8 cellular contexts compared by ENCODE assay signal in genomic region chr15:68054658-68055223, GRCh38. TPM values are rescaled to one million over a fixed set of nuclear protein-coding genes. Genes with fewer than 3 reads are reported as not detected.
DNase-seq lines count a peak whose midpoint lies in the region; ATAC-seq and TF ChIP-seq lines count a peak whose summit lies in the region.

No MANE protein-coding gene starts in this region.

- peaks cover 11% of the 10 kb centered on the region for H3K27me3 Mint-ChIP-seq in activated naive CD4-positive, alpha-beta T cell treated with anti-CD3 and anti-CD28 coated beads for 36 hours (ENCODE audit: low read depth)
- no peaks in the 10 kb centered on the region for H3K27me3 Mint-ChIP-seq in glutamatergic neuron (ENCODE audit: unreplicated experiment)
- no peaks in the 10 kb centered on the region for H3K27me3 Mint-ChIP-seq in osteocyte (ENCODE audit: unreplicated experiment)

- DNase-seq in activated T-cell treated with anti-CD3 and anti-CD28 coated beads for 1 hour (ENCODE audit: low read depth) (peak; percentile 14), PC-9 (peak in 1 of 2 experiments; percentile 45), glutamatergic neuron (peak; percentile 92), osteocyte (ENCODE audit: extremely low spot score, unreplicated experiment) (peak; percentile 89)
- no peak for DNase-seq in activated T-cell treated with anti-CD3 and anti-CD28 coated beads, Interleukin-2, amount 50 U/mL, for 1 hour
- DNase-seq in activated naive CD4-positive, alpha-beta T cell treated with anti-CD3 and anti-CD28 coated beads for 36 hours, result peak; percentile 51

- peak overlapping the region; percentile 32; the same call in 1 of the 2 replicates for H3K27ac ChIP-seq in PC-9

- ATAC-seq in HG03342 (IDR thresholded peaks at IDR 0.05; ENCODE audit: unreplicated experiment) (peak; percentile 16), GM18858 (IDR thresholded peaks at IDR 0.05; ENCODE audit: unreplicated experiment) (no peak)

- peaks cover 56% of the 10 kb centered on the region for H3K79me2 ChIP-seq in PC-9 (ENCODE audit: low read depth)

- H3K4me3 Mint-ChIP-seq in activated naive CD4-positive, alpha-beta T cell treated with anti-CD3 and anti-CD28 coated beads for 36 hours, result peak overlapping the region; percentile 86
- H3K4me3 Mint-ChIP-seq in glutamatergic neuron (ENCODE audit: unreplicated experiment), result peak overlapping the region; percentile 97
- H3K4me3 Mint-ChIP-seq in osteocyte (ENCODE audit: unreplicated experiment), result peak overlapping the region; percentile 86

- POLR2A ChIA-PET in PC-9 (lab: Charles Lee; ENCODE audit: unreplicated experiment), result interaction anchor here (0.5 to 0.6 kb wide), 2 partner anchors 140 to 180 kb away, joined by 3 to 4 read pairs; no protein-coding TSS in a partner anchor

- no peaks in the 10 kb centered on the region for H3K36me3 ChIP-seq in PC-9 (ENCODE audit: low read depth)

- peak overlapping the region; percentile 84 for H3K4me3 ChIP-seq in PC-9

- H2AFZ ChIP-seq in PC-9, result peak overlapping the region; percentile 84

- H3K9me3 ChIP-seq in PC-9 (ENCODE audit: insufficient read depth, low read depth), result no peaks in the 10 kb centered on the region

- intact Hi-C loops in PC-9 (cut with micrococcal nuclease; ENCODE audit: unreplicated experiment), result loop anchor here (1.0 to 10.0 kb wide), 2 partner anchors 55 to 190 kb away; no protein-coding TSS in a partner anchor
- intact Hi-C loops in activated naive CD4-positive, alpha-beta T cell treated with anti-CD3 and anti-CD28 coated beads for 36 hours (cut with micrococcal nuclease), result loop anchor here (1.0 to 10.0 kb wide), 10 partner anchors 58 to 800 kb away; partner anchors contain the start of genes AAGAB, FEM1B, IQCH and MAP2K5

- peak overlapping the region; percentile 86 for H3K27ac Mint-ChIP-seq in activated naive CD4-positive, alpha-beta T cell treated with anti-CD3 and anti-CD28 coated beads for 36 hours
- H3K27ac Mint-ChIP-seq in glutamatergic neuron (ENCODE audit: unreplicated experiment) (peak overlapping the region; percentile 97), osteocyte (ENCODE audit: unreplicated experiment) (peak overlapping the region; percentile 84)

- no peaks in the 10 kb centered on the region for H3K9me3 Mint-ChIP-seq in activated naive CD4-positive, alpha-beta T cell treated with anti-CD3 and anti-CD28 coated beads for 36 hours
- no peaks in the 10 kb centered on the region for H3K9me3 Mint-ChIP-seq in glutamatergic neuron (ENCODE audit: unreplicated experiment)
- H3K9me3 Mint-ChIP-seq in osteocyte (ENCODE audit: unreplicated experiment), result no peaks in the 10 kb centered on the region

- H3K4me2 ChIP-seq in PC-9, result peak overlapping the region; percentile 95

- peaks cover 23% of the 10 kb centered on the region; the same call in 1 of the 2 replicates for H3K4me1 ChIP-seq in PC-9 (replicated peaks; ENCODE audit: insufficient read depth)

- H3K27me3 ChIP-seq in PC-9 (ENCODE audit: insufficient read depth, low read depth), result no peaks in the 10 kb centered on the region

- peaks cover 41% of the 10 kb centered on the region for H3K4me1 Mint-ChIP-seq in activated naive CD4-positive, alpha-beta T cell treated with anti-CD3 and anti-CD28 coated beads for 36 hours (ENCODE audit: low read depth)
- H3K4me1 Mint-ChIP-seq in glutamatergic neuron (ENCODE audit: low read depth, unreplicated experiment) (peaks cover 16% of the 10 kb centered on the region), osteocyte (ENCODE audit: unreplicated experiment) (peaks cover 34% of the 10 kb centered on the region)

- H3K36me3 Mint-ChIP-seq in activated naive CD4-positive, alpha-beta T cell treated with anti-CD3 and anti-CD28 coated beads for 36 hours (ENCODE audit: low read depth), result peaks cover 3% of the 10 kb centered on the region
- no peaks in the 10 kb centered on the region for H3K36me3 Mint-ChIP-seq in glutamatergic neuron (ENCODE audit: unreplicated experiment)
- H3K36me3 Mint-ChIP-seq in osteocyte (ENCODE audit: unreplicated experiment), result no peaks in the 10 kb centered on the region

- H3K9me2 ChIP-seq in PC-9 (ENCODE audit: insufficient read depth), result no peaks in the 10 kb centered on the region

- BruUV-seq in PC-9 (replicated peaks; lab: Mats Ljungman, UMichigan), result no TSS peak

- CTCF ChIA-PET in PC-9 (lab: Charles Lee), result no interaction called here
- CTCF ChIA-PET in activated naive CD4-positive, alpha-beta T cell treated with anti-CD3 and anti-CD28 coated beads for 36 hours (lab: Charles Lee), result no interaction called here

- peaks cover 12% of the 10 kb centered on the region for H4K20me1 ChIP-seq in PC-9 (ENCODE audit: insufficient read depth)

- no peaks in the 10 kb centered on the region for H3F3A ChIP-seq in PC-9 (ENCODE audit: insufficient read depth, low read depth)

- TF ChIP-seq CTCF in PC-9 (conservative IDR thresholded peaks at IDR 0.05), result no peak
- TF ChIP-seq CTCF in glutamatergic neuron (IDR thresholded peaks at IDR 0.05; ENCODE audit: partially characterized antibody, unreplicated experiment), result no peak
- no peak for TF ChIP-seq CTCF in osteocyte (IDR thresholded peaks at IDR 0.05)

RNA-seq across cellular contexts. Expression of gene PIAS1, which starts 0.6 kb away (rescaled TPM):
- total RNA-seq in PC-9 (2021) (42.2 and 42.5 TPM in 2 replicates), glutamatergic neuron (ENCODE audit: unreplicated experiment) (64.9 TPM), osteocyte (38.0 and 40.6 TPM in 2 replicates)
- 10 to 100 TPM; 29.8 to 33.4 TPM for total RNA-seq in activated naive CD4-positive, alpha-beta T cell treated with anti-CD3 and anti-CD28 coated beads for 36 hours
